Comparison of ENCODE assay signal across 11 cellular contexts in the genomic region with DNA sequence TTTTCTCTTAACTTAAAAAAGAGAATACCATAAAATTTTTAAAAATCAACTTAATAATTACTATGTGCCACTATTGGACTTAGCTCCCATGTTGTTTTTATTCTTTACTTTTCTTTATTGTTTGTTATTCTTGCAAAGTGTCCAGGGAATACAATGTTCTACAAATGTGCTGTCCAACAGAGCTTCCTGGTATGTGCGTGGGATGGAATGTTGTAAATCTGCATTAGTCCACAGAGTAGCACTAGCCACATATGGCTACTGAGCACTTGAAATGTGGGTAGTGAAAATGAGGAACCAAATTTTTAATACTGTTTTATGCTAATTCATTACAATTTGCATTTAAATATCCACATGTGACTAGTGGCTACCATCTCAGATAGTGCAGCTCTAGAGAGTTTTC. TPM values are rescaled to one million over a fixed set of nuclear protein-coding genes. Genes with fewer than 3 reads are reported as not detected.
A peak's percentile ranks its signal among the peaks of the same experiment; 100 is the strongest.
DNase-seq lines count a peak whose midpoint lies in the region; ATAC-seq and TF ChIP-seq lines count a peak whose summit lies in the region.
"Had no signal": no experiment of that assay in that cellular context is flagged by ENCODE, and none has a peak within 500 bp of the region (broad histone marks: within the 10 kb centered on the region; RNA-seq: fewer than 3 reads in every experiment).

No MANE protein-coding gene starts in this region.

- no peak overlapping the region for H4K91ac ChIP-seq in IMR-90 (ENCODE audit: insufficient read depth, low read depth, low read length)

- BruUV-seq in IMR-90 (replicated peaks; lab: Mats Ljungman, UMichigan): no TSS peak

- POLR2A ChIA-PET in IMR-90 (lab: Charles Lee; ENCODE audit: unreplicated experiment): interaction anchor here (1.1 kb wide), 1 partner anchor 10 kb away, joined by 3 read pairs; no protein-coding TSS in a partner anchor

- no peaks in the 10 kb centered on the region for H4K20me1 ChIP-seq in IMR-90 (ENCODE audit: insufficient read depth, low read length)

- no peak overlapping the region for H2AK9ac ChIP-seq in IMR-90 (replicated peaks; ENCODE audit: low read depth, low read length, poor library complexity)

- dilution Hi-C loops in IMR-90 (cut with HindIII; ENCODE audit: low sequenced_read_pairs, unreplicated experiment): no loop called here

- H3K9ac ChIP-seq in IMR-90 (ENCODE audit: low read depth, low read length): no peak overlapping the region
- H3K9ac ChIP-seq: neural progenitor cell had no signal

- TF ChIP-seq POLR2A in IMR-90 (IDR thresholded peaks at IDR 0.05; ENCODE audit: low read depth, low read length): no peak
- no peak for TF ChIP-seq POLR2A in testis (IDR thresholded peaks at IDR 0.05)
- no peak for TF ChIP-seq POLR2A in spleen (IDR thresholded peaks at IDR 0.05)

- CTCF ChIA-PET in IMR-90 (lab: Yijun Ruan, JAX): interaction anchor here (1.2 to 1.8 kb wide), 3 partner anchors 11 to 16 kb away, joined by 3 to 7 read pairs (median 6); no protein-coding TSS in a partner anchor

- ATAC-seq in IMR-90 (ENCODE audit: low read depth): peak; percentile 86
- ATAC-seq in HG03460 (IDR thresholded peaks at IDR 0.05; ENCODE audit: unreplicated experiment): no peak
- ATAC-seq: activated CD4-positive, CD25-positive, alpha-beta regulatory T cell treated with anti-CD3 and anti-CD28 coated beads, Interleukin-2, amount 50 U/mL, for 24 hours had no signal

- no peak overlapping the region for H3K14ac ChIP-seq in IMR-90 (replicated peaks; ENCODE audit: low read depth, low read length)

- H2AK5ac ChIP-seq in IMR-90 (ENCODE audit: low read depth, low read length): no peak overlapping the region

- peak overlapping the region; percentile 96 for H2BK5ac ChIP-seq in IMR-90 (ENCODE audit: low read depth, low read length, poor library complexity, severe bottlenecking)

- WGBS in IMR-90 (ENCODE audit: extremely low coverage in 2 of 2, insufficient read length in 1 of 2), 2 experiments: no CpG with 5 or more reads among the region's 1 CpG
- 40 to 56% methylated on average over 1 of the region's 1 CpG for WGBS in testis, 2 donors
- 80 to 96% (median 86%) methylated on average over 1 of the region's 1 CpG for WGBS in spleen, 5 donors

- H2BK15ac ChIP-seq in IMR-90 (ENCODE audit: low read depth, low read length): no peak overlapping the region

- intact Hi-C loops in IMR-90 (cut with micrococcal nuclease) (loop anchor here (5.0 kb wide), 1 partner anchor 525 kb away; no protein-coding TSS in a partner anchor), testis (cut with DNase I; ENCODE audit: low total_unique reads) (no loop called here), spleen (cut with DNase I; ENCODE audit: low total_unique reads) (no loop called here)

- H3K4me1 ChIP-seq in IMR-90 (ENCODE audit: control insufficient read depth, insufficient read depth, low read length): no peaks in the 10 kb centered on the region
- H3K4me1 ChIP-seq in testis: no peaks in the 10 kb centered on the region
- H3K4me1 ChIP-seq in spleen: no peaks in the 10 kb centered on the region
- H3K4me1 ChIP-seq: neural progenitor cell had no signal

- H3K9me1 ChIP-seq in IMR-90 (ENCODE audit: insufficient read depth, low read length): no peaks in the 10 kb centered on the region

- H3K27ac ChIP-seq in IMR-90 (ENCODE audit: insufficient read depth, low read length) (no peak overlapping the region), testis (peak overlapping the region in 1 of 2 donors; percentile 22), spleen (no peak overlapping the region)
- H3K27ac ChIP-seq: neural progenitor cell had no signal

- H3K9me3 ChIP-seq in IMR-90 (ENCODE audit: control insufficient read depth, insufficient read depth, low read length): peaks cover 2% of the 10 kb centered on the region; the same call in 1 of the 2 replicates
- H3K9me3 ChIP-seq in testis: no peaks in the 10 kb centered on the region
- no peaks in the 10 kb centered on the region for H3K9me3 ChIP-seq in spleen

- peak overlapping the region; percentile 75; the same call in 1 of the 2 replicates for H2BK120ac ChIP-seq in IMR-90 (ENCODE audit: low read depth, low read length)

- no peak overlapping the region; the same call in 1 of the 2 replicates for H3K4ac ChIP-seq in IMR-90 (ENCODE audit: low read depth, low read length)

- TF ChIP-seq RAD21 in IMR-90 (IDR thresholded peaks at IDR 0.05; ENCODE audit: low read length): no peak

- peak overlapping the region; percentile 76; the same call in 1 of the 2 replicates for H4K5ac ChIP-seq in IMR-90 (ENCODE audit: low read depth, low read length)

- 0 out of 2 replicates have a peak overlapping the region, but pooled peaks have one; percentile 24 for H3K56ac ChIP-seq in IMR-90 (ENCODE audit: extremely low read depth, insufficient read depth, low read length)

- no peak overlapping the region for H3K4me3 ChIP-seq in IMR-90 (ENCODE audit: insufficient read depth, low read depth, low read length)
- H3K4me3 ChIP-seq in testis: no peak overlapping the region
- no peak overlapping the region for H3K4me3 ChIP-seq in spleen
- H3K4me3 ChIP-seq: neural progenitor cell had no signal

- no peak for TF ChIP-seq CTCF in IMR-90 (conservative IDR thresholded peaks at IDR 0.05; ENCODE audit: low read depth, low read length)
- TF ChIP-seq CTCF in testis (IDR thresholded peaks at IDR 0.05): no peak
- no peak for TF ChIP-seq CTCF in spleen (IDR thresholded peaks at IDR 0.05 in 8 of 11, conservative IDR thresholded peaks at IDR 0.05 in 3 of 11)

- H3K79me1 ChIP-seq in IMR-90 (ENCODE audit: low read depth in 1 of 2, low read length in 2 of 2): peaks cover 0 to 8% of the 10 kb centered on the region in 2 experiments; a peak in 2 of 4 replicates

- DNase-seq in IMR-90: peak; percentile 92
- DNase-seq in brain pericyte (ENCODE audit: low read depth, low spot score): peak; percentile 50
- peak; percentile 33 for DNase-seq in kidney glomerular epithelial cell (lab: John Stamatoyannopoulos, UW)
- DNase-seq in testis: peak; percentile 22
- DNase-seq in pons (ENCODE audit: low spot score): no peak
- no peak for DNase-seq in spleen
- DNase-seq: NCI-H2081 treated with DMSO at 0.1 percent for 48 hours; stimulated activated CD4-positive, alpha-beta T cell treated with anti-CD3 and anti-CD28 coated beads, Interleukin-12 subunit alpha, Interleukin-12 subunit beta, amount 100 ng/mL, for 4 hours had no signal

- peak overlapping the region; percentile 84; the same call in 1 of the 2 replicates for H2BK20ac ChIP-seq in IMR-90 (ENCODE audit: low read depth, low read length)

- H3K36me3 ChIP-seq in IMR-90 (ENCODE audit: control insufficient read depth, insufficient read depth, low read length) (peaks cover 5% of the 10 kb centered on the region; the same call in 1 of the 2 replicates), testis (ENCODE audit: low read depth, missing control alignments) (no peaks in the 10 kb centered on the region), spleen (peaks cover 0 to 87% (median 16%) of the 10 kb centered on the region in 6 donors)

- in situ Hi-C loops in IMR-90 (cut with MboI; ENCODE audit: low sequenced_read_pairs): loop anchor here (25.0 kb wide), 1 partner anchor 510 kb away; no protein-coding TSS in a partner anchor

- H3K18ac ChIP-seq in IMR-90 (ENCODE audit: low read depth, low read length): peak overlapping the region; percentile 88; the same call in 1 of the 2 replicates

- H3K27me3 ChIP-seq in IMR-90 (ENCODE audit: control insufficient read depth, insufficient read depth, low read length) (no peaks in the 10 kb centered on the region), testis (no peaks in the 10 kb centered on the region), spleen (replicated peaks in 1 of 7) (no peaks in the 10 kb centered on the region)
- H3K27me3 ChIP-seq: neural progenitor cell had no signal

- H4K8ac ChIP-seq in IMR-90 (ENCODE audit: low read depth in 2 of 2, low read length in 2 of 2): peak overlapping the region; percentile 27 to 61; a peak in 1 of 4 replicates

- H3K23ac ChIP-seq in IMR-90 (ENCODE audit: low read depth, low read length): no peak overlapping the region

- H3K4me2 ChIP-seq in IMR-90 (ENCODE audit: low read depth, low read length): no peak overlapping the region; the same call in 1 of the 2 replicates
- H3K4me2 ChIP-seq: neural progenitor cell had no signal

- H2AFZ ChIP-seq in IMR-90 (replicated peaks; ENCODE audit: low read length, poor library complexity): no peak overlapping the region
- H2AFZ ChIP-seq: neural progenitor cell had no signal

TF ChIP-seq in IMR-90, 13 proteins besides CTCF, POLR2A, EP300 and RAD21:
- no peak for TF ChIP-seq SMC3 (IDR thresholded peaks at IDR 0.05; ENCODE audit: low read depth, low read length)
- no peak for TF ChIP-seq CHD1 (IDR thresholded peaks at IDR 0.05; ENCODE audit: low read depth, low read length)
- no peak for TF ChIP-seq RCOR1 (IDR thresholded peaks at IDR 0.05; ENCODE audit: insufficient replicate concordance, low read length)
- 0 out of 2 replicates have a peak, but pooled peaks have one; percentile 5 for TF ChIP-seq CEBPB (IDR thresholded peaks at IDR 0.05; ENCODE audit: low read depth, low read length)
- TF ChIP-seq BHLHE40 (IDR thresholded peaks at IDR 0.05; ENCODE audit: low read depth, low read length): peak; percentile 23; the same call in 1 of the 2 replicates

RNA-seq across cellular contexts. Expression of a gene that starts 14.3 kb away (rescaled TPM):
- total RNA-seq in IMR-90 (2012; rRNA removed) (15.6 and 20.3 TPM in 2 replicates), testis (1 to 10 TPM; 4.7 to 6.1 TPM), spleen (10 to 100 TPM in 1 of 7 donors, 1 to 10 TPM in 3, under 1 TPM in 3; 0.23 to 12.3 (median 1.3) TPM)
- polyA plus RNA-seq in IMR-90 (2012; rRNA removed) (19.2 and 24.7 TPM in 2 replicates), testis (ENCODE audit: insufficient read depth, low read depth, low replicate concordance) (4.6 TPM), spleen (under 1 TPM; 0.26 to 0.48 (median 0.41) TPM)
- 12.7 and 13.8 TPM in 2 replicates for polyA plus RNA-seq in IMR-90 (2012; cell fraction: cytosol; rRNA removed)
- 9.0 and 31.6 TPM in 2 replicates for polyA plus RNA-seq in IMR-90 (2012; cell fraction: nucleus; rRNA removed; ENCODE audit: low replicate concordance)

Comparison
In these comparisons a context has a peak if more than half of its experiments do, and no peak if none do; other contexts are left out.
1. DNase-seq: peak in IMR-90 (single experiment), brain pericyte (single experiment), kidney glomerular epithelial cell (single experiment) and testis (single experiment); none in pons (single experiment) and spleen (single experiment).